In the genomic region with DNA sequence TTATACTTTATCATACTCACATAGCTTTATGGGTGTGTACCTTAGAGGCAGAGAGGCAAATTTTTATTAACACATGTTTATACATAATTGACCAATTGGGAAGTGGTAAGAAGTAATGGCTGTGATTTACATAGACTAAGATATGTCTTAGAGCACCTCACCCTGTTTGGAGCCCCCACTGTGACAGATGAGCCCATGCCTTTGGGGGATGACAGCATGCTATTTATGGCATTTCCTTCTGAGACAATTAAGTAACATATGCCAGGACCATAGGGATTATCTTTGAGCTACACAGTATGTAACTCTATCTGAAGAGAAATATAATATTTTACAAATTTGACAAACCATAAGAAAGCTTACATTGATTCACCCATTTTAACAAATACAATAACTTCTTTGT, we compare ENCODE assay signal across 21 cellular contexts.
DNase-seq lines count a peak whose midpoint lies in the region; TF ChIP-seq lines count a peak whose summit lies in the region.
"Had no signal": no experiment of that assay in that cellular context is flagged by ENCODE, and none has a peak within 500 bp of the region (broad histone marks: within the 10 kb centered on the region; RNA-seq: fewer than 3 reads in every experiment).

No MANE protein-coding gene starts in this region.

- H3K36me3 ChIP-seq in A673 (ENCODE audit: insufficient read depth, low read length, poor library complexity, severe bottlenecking) (no peaks in the 10 kb centered on the region), WERI-Rb-1 (no peaks in the 10 kb centered on the region), neural progenitor cell (no peaks in the 10 kb centered on the region), neuronal stem cell (replicated peaks in 1 of 2; ENCODE audit: control insufficient read depth in 2 of 2, insufficient read depth in 2 of 2, low read length in 2 of 2) (no peaks in the 10 kb centered on the region)

- H3F3A ChIP-seq in neural progenitor cell (ENCODE audit: low read depth): no peaks in the 10 kb centered on the region

- H3K79me1 ChIP-seq in neuronal stem cell (ENCODE audit: low read depth, low read length): no peaks in the 10 kb centered on the region

- H3K9me3 ChIP-seq in A673 (ENCODE audit: low read depth, low read length, poor library complexity, severe bottlenecking) (no peaks in the 10 kb centered on the region), WERI-Rb-1 (ENCODE audit: severe bottlenecking) (no peaks in the 10 kb centered on the region), neural progenitor cell (ENCODE audit: low read depth) (no peaks in the 10 kb centered on the region), neuronal stem cell (replicated peaks in 1 of 2; ENCODE audit: control insufficient read depth in 2 of 2, insufficient read depth in 1 of 2, low read depth in 1 of 2, low read length in 2 of 2) (no peaks in the 10 kb centered on the region)

- DNase-seq in A673 (ENCODE audit: low spot score): peak; percentile 92
- peak; percentile 7 for DNase-seq in DMS 273 treated with DMSO at 0.1 percent for 48 hours (lab: John Stamatoyannopoulos, UW)
- peak; percentile 72 to 93 for DNase-seq in NCI-H524 (lab: John Stamatoyannopoulos, UW)
- DNase-seq in WERI-Rb-1: peak; percentile 9
- DNase-seq in hypothalamus (lab: John Stamatoyannopoulos, UW): no peak
- no peak for DNase-seq in neural progenitor cell (ENCODE audit: low spot score)
- DNase-seq in activated effector memory CD4-positive, alpha-beta T cell treated with anti-CD3 and anti-CD28 coated beads, Interleukin-2, amount 50 U/mL, for 16 hours: no peak
- no peak for DNase-seq in neuronal stem cell (ENCODE audit: low spot score)
- DNase-seq: 8988T, DMS79 treated with DMSO at 0.1 percent for 48 hours, GF-D8, HCEC 1CT, NCI-H1092, NCI-H1417 treated with DMSO at 0.1 percent for 48 hours, NCI-H187, NCI-H2081 treated with DMSO at 0.1 percent for 48 hours, NCI-H2227 treated with DMSO at 0.1 percent for 48 hours, PC-9, Right ventricle myocardium superior, RPMI8226 had no signal

- no peak overlapping the region for H3K23ac ChIP-seq in neuronal stem cell (ENCODE audit: low read depth, low read length, poor library complexity)

- intact Hi-C loops in A673 (cut with micrococcal nuclease; ENCODE audit: unreplicated experiment): no loop called here

- no peak overlapping the region for H3K4me3 Mint-ChIP-seq in neural progenitor cell

- no peaks in the 10 kb centered on the region for H3K36me3 Mint-ChIP-seq in neural progenitor cell

- H2BK120ac ChIP-seq in neuronal stem cell (ENCODE audit: low read depth, low read length): no peak overlapping the region

- H2BK12ac ChIP-seq in neuronal stem cell (ENCODE audit: low read length): no peak overlapping the region

- H3K27ac Mint-ChIP-seq in neural progenitor cell: no peak overlapping the region

- no peaks in the 10 kb centered on the region for H4K20me1 ChIP-seq in neural progenitor cell (ENCODE audit: low read depth)

- H3K9me3 Mint-ChIP-seq in neural progenitor cell: no peaks in the 10 kb centered on the region

- no peak overlapping the region for H2BK15ac ChIP-seq in neuronal stem cell (ENCODE audit: low read length)

- BruUV-seq in A673 (replicated peaks; lab: Mats Ljungman, UMichigan): no TSS peak

- H3K27me3 ChIP-seq in A673 (replicated peaks; ENCODE audit: insufficient read depth, low read depth, low read length, poor library complexity) (no peaks in the 10 kb centered on the region), WERI-Rb-1 (ENCODE audit: insufficient read depth, low read depth, severe bottlenecking) (no peaks in the 10 kb centered on the region), neural progenitor cell (no peaks in the 10 kb centered on the region), neuronal stem cell (ENCODE audit: control insufficient read depth in 3 of 3, insufficient read depth in 3 of 3, low read depth in 1 of 3, low read length in 3 of 3) (no peaks in the 10 kb centered on the region)

- no peak overlapping the region for H2AK5ac ChIP-seq in neuronal stem cell (ENCODE audit: low read depth, low read length)

- no peak overlapping the region for H3K4me2 ChIP-seq in neural progenitor cell
- no peak overlapping the region for H3K4me2 ChIP-seq in neuronal stem cell (ENCODE audit: insufficient read depth, low read length, poor library complexity, severe bottlenecking)
- H3K4me2 ChIP-seq: PC-9 had no signal

- no peak for TF ChIP-seq CTCF in A673 (conservative IDR thresholded peaks at IDR 0.05; ENCODE audit: low read depth, low read length)
- no peak for TF ChIP-seq CTCF in WERI-Rb-1 (IDR thresholded peaks at IDR 0.05; ENCODE audit: low read depth, low read length)
- no peak for TF ChIP-seq CTCF in neural progenitor cell (IDR thresholded peaks at IDR 0.05)

- H4K91ac ChIP-seq in neuronal stem cell (ENCODE audit: low read depth, low read length, poor library complexity): no peak overlapping the region

- no peak overlapping the region for H3K9ac ChIP-seq in neural progenitor cell
- no peak overlapping the region for H3K9ac ChIP-seq in neuronal stem cell (ENCODE audit: low read depth, low read length, poor library complexity)

- H2AFZ ChIP-seq in neural progenitor cell (replicated peaks) (no peak overlapping the region), neuronal stem cell (ENCODE audit: low read length) (no peak overlapping the region)
- H2AFZ ChIP-seq: PC-9 had no signal

- H3K4me1 ChIP-seq in A673 (ENCODE audit: insufficient read depth, low read length, poor library complexity, severe bottlenecking): peaks cover 16% of the 10 kb centered on the region
- no peaks in the 10 kb centered on the region for H3K4me1 ChIP-seq in neural progenitor cell
- H3K4me1 ChIP-seq in neuronal stem cell (ENCODE audit: control insufficient read depth in 2 of 2, insufficient read depth in 1 of 2, low read depth in 1 of 2, low read length in 2 of 2): no peaks in the 10 kb centered on the region

- no peaks in the 10 kb centered on the region for H3K27me3 Mint-ChIP-seq in neural progenitor cell (ENCODE audit: insufficient read depth, low read depth)

- CTCF ChIA-PET in A673 (lab: Charles Lee): no interaction called here

- no peak overlapping the region for H4K8ac ChIP-seq in neuronal stem cell (ENCODE audit: low read depth, low read length)

- POLR2A ChIA-PET in A673 (lab: Charles Lee; ENCODE audit: low non-redundant PET): no interaction called here

- no peak overlapping the region for H2BK5ac ChIP-seq in neuronal stem cell (ENCODE audit: low read length)

- H3K27ac ChIP-seq in A673 (ENCODE audit: low read depth, low read length, poor library complexity, severe bottlenecking) (no peak overlapping the region), WERI-Rb-1 (no peak overlapping the region), neural progenitor cell (no peak overlapping the region), neuronal stem cell (replicated peaks; ENCODE audit: low read length) (no peak overlapping the region)
- H3K27ac ChIP-seq: HL-60, PC-9 had no signal

- H3K18ac ChIP-seq in neuronal stem cell (ENCODE audit: low read length): no peak overlapping the region

- no peaks in the 10 kb centered on the region for H3K4me1 Mint-ChIP-seq in neural progenitor cell

- H3K4ac ChIP-seq in neuronal stem cell (ENCODE audit: low read length): no peak overlapping the region

- H3K14ac ChIP-seq in neuronal stem cell (ENCODE audit: low read length): no peak overlapping the region

- no peak overlapping the region for H3K4me3 ChIP-seq in A673 (ENCODE audit: low read depth, low read length, poor library complexity, severe bottlenecking)
- no peak overlapping the region for H3K4me3 ChIP-seq in WERI-Rb-1 (ENCODE audit: low read depth, low read length)
- no peak overlapping the region for H3K4me3 ChIP-seq in neural progenitor cell
- H3K4me3 ChIP-seq in neuronal stem cell (ENCODE audit: low read length in 2 of 2): no peak overlapping the region
- H3K4me3 ChIP-seq: PC-9 had no signal

- H3K79me2 ChIP-seq in neural progenitor cell (ENCODE audit: low read depth): no peaks in the 10 kb centered on the region

Comparison
In these comparisons a context has a peak if more than half of its experiments do, and no peak if none do; other contexts are left out.
1. DNase-seq: peak in A673 (single experiment), DMS 273 treated with DMSO at 0.1 percent for 48 hours (single experiment), NCI-H524 (2 of 2) and WERI-Rb-1 (single experiment); none in hypothalamus (0 of 51), neural progenitor cell (single experiment), activated effector memory CD4-positive, alpha-beta T cell treated with anti-CD3 and anti-CD28 coated beads, Interleukin-2, amount 50 U/mL, for 16 hours (single experiment) and neuronal stem cell (single experiment).